Comparison of ENCODE assay signal across 8 cellular contexts in the genomic region with DNA sequence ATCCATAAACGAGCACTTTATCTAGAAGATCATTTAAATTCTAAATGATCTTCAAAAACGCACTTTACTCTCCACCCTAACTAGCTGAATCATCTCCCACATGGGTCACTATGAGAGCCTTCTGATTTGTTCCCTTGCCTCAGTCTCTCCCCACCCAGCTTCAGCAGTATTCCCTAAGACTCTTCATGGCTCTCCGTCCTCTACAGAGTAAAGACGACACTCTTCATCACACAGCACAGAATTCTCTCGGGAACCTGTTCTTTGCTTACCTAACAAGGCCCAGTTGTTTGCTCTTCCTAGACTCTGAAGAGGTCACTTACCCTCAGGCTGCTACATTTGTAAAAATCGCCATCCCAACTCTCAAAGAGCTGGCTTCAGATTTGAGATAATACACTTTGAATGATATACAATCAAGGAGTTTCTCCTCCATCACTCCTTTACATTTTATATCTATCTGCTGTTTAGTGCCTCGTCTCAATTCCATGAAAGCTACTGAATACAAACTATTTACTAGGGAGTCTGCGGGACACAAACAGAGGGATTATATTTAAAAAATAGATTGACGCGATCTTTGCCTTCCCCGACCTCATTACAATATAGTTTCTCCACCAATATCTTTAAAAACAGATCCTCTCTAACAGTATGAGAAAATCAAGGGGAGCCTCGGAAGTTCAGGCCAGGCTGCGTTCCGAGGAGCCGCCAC. TPM values are rescaled to one million over a fixed set of nuclear protein-coding genes. Genes with fewer than 3 reads are reported as not detected.
DNase-seq lines count a peak whose midpoint lies in the region; ATAC-seq, FAIRE-seq and TF ChIP-seq lines count a peak whose summit lies in the region.

No MANE protein-coding gene starts in this region.

- WGBS in A549 (ENCODE audit: missing lambda C conversion rate): 19% methylated on average over 15 of the region's 15 CpGs
- 20 to 24% (median 21%) methylated on average over 15 of the region's 15 CpGs for WGBS in adipose tissue, 3 donors
- 36% methylated on average over 15 of the region's 15 CpGs for WGBS in HepG2 (ENCODE audit: low lambda C conversion rate)
- WGBS in upper lobe of left lung, 2 donors: 20% methylated on average over 15 of the region's 15 CpGs

- H3K36me3 ChIP-seq in HCT116 (ENCODE audit: control insufficient read depth in 1 of 2, insufficient read depth in 2 of 2, low read length in 2 of 2) (0 out of 4 replicates have a peak, but pooled peaks cover 0 to 2% of the 10 kb centered on the region in 2 experiments), HepG2 (replicated peaks in 1 of 2; ENCODE audit: control insufficient read depth in 1 of 2, insufficient read depth in 2 of 2, low read length in 2 of 2) (peaks cover 2 to 18% of the 10 kb centered on the region in 2 experiments; a peak in 4 of 5 replicates), upper lobe of left lung (peaks cover 0 to 15% (median 0%) of the 10 kb centered on the region in 4 donors)

- no peak; a peak in 1 of 6 replicates for ATAC-seq in A549
- no peak for ATAC-seq in HCT116
- ATAC-seq in HepG2: 0 out of 3 replicates have a peak, but pooled peaks have one; percentile 13
- ATAC-seq in upper lobe of left lung (ENCODE audit: low FRiP score in 2 of 2): no peak
- ATAC-seq in GM21526 (IDR thresholded peaks at IDR 0.05; ENCODE audit: low FRiP score, unreplicated experiment): no peak

- RAD21 ChIA-PET in HCT116 (lab: Charles Lee; ENCODE audit: low non-redundant PET in 1 of 2, low total read pairs in 2 of 2, uncharacterized antibody in 2 of 2, unreplicated experiment in 2 of 2): no interaction called here

- BruUV-seq in HCT116 (replicated peaks; lab: Mats Ljungman, UMichigan) (TSS peak; percentile 98), HepG2 (replicated peaks; lab: Mats Ljungman, UMichigan) (TSS peak; percentile 91)

- no peak for FAIRE-seq in A549 (lab: Jason Lieb, UNC)
- FAIRE-seq in HepG2 (lab: Jason Lieb, UNC): no peak

- H4K20me1 ChIP-seq in HCT116 (ENCODE audit: insufficient read depth) (no peaks in the 10 kb centered on the region), HepG2 (ENCODE audit: insufficient read depth, low read length) (no peaks in the 10 kb centered on the region; the same call in 1 of the 2 replicates)

- peak overlapping the region; percentile 67 for H2AFZ ChIP-seq in HCT116 (ENCODE audit: low read depth, low read length, poor library complexity, severe bottlenecking)
- H2AFZ ChIP-seq in HepG2 (ENCODE audit: low read length): no peak overlapping the region

- in situ Hi-C loops in HepG2 (cut with HindIII; ENCODE audit: extremely low pct_ligation_motif_present, low pct_unique_long_range_greater_than_20kb): no loop called here

- TF ChIP-seq CTCF in A549 (IDR thresholded peaks at IDR 0.05): no peak
- TF ChIP-seq CTCF in HCT116 (IDR thresholded peaks at IDR 0.05 in 2 of 3, conservative IDR thresholded peaks at IDR 0.05 in 1 of 3; ENCODE audit: borderline replicate concordance in 1 of 3, insufficient read depth in 1 of 3, low read depth in 2 of 3, low read length in 2 of 3): no peak
- no peak for TF ChIP-seq CTCF in HepG2 (CRISPR knock-in tag; IDR thresholded peaks at IDR 0.05)
- TF ChIP-seq CTCF in upper lobe of left lung (IDR thresholded peaks at IDR 0.05): no peak

- H3K9me3 ChIP-seq in A549 (no peaks in the 10 kb centered on the region), HCT116 (ENCODE audit: control insufficient read depth in 1 of 2, insufficient read depth in 1 of 2, low read depth in 1 of 2, low read length in 2 of 2) (no peaks in the 10 kb centered on the region), HepG2 (ENCODE audit: low read length) (no peaks in the 10 kb centered on the region), upper lobe of left lung (no peaks in the 10 kb centered on the region)

- TF ChIP-seq RAD21 in A549 (conservative IDR thresholded peaks at IDR 0.05 in 1 of 2, IDR thresholded peaks at IDR 0.05 in 1 of 2) (no peak), HCT116 (IDR thresholded peaks at IDR 0.05; ENCODE audit: low read depth) (no peak), HepG2 (CRISPR knock-in tag; IDR thresholded peaks at IDR 0.05) (no peak)

- DNase-seq in A549 (ENCODE audit: low read depth in 1 of 2, low spot score in 1 of 2): no peak
- no peak for DNase-seq in HCT116 (ENCODE audit: low read depth, low spot score)
- peak; percentile 15 for DNase-seq in HepG2 (ENCODE audit: low spot score)
- no peak for DNase-seq in upper lobe of left lung
- no peak for DNase-seq in activated CD8-positive, alpha-beta memory T cell treated with anti-CD3 and anti-CD28 coated beads for 24 hours
- DNase-seq in GDM1 (lab: John Stamatoyannopoulos, UW): no peak

- peak overlapping the region; percentile 93 for H3K9ac ChIP-seq in HCT116 (ENCODE audit: low read length)
- H3K9ac ChIP-seq in HepG2 (ENCODE audit: insufficient read depth, low read depth, low read length): peak overlapping the region; percentile 99

- H3K4me1 ChIP-seq in A549: peaks cover 14% of the 10 kb centered on the region
- H3K4me1 ChIP-seq in HCT116 (ENCODE audit: control insufficient read depth in 1 of 2, insufficient read depth in 2 of 2, low read length in 2 of 2): peaks cover 9 to 19% of the 10 kb centered on the region in 2 experiments; a peak in 3 of 4 replicates
- H3K4me1 ChIP-seq in HepG2 (ENCODE audit: insufficient read depth, low read length): peaks cover 44% of the 10 kb centered on the region
- H3K4me1 ChIP-seq in upper lobe of left lung: peaks cover 13 to 33% (median 18%) of the 10 kb centered on the region in 4 donors

- CTCF ChIA-PET in A549 (lab: Yijun Ruan, JAX): interaction anchor here (0.7 to 7.5 kb wide), 10 partner anchors 12 to 560 kb away, joined by 3 to 43 read pairs (median 6); a partner anchor contains a TSS
- CTCF ChIA-PET in HCT116 (lab: Charles Lee): interaction anchor here (1.4 kb wide), 1 partner anchor 437 kb away, joined by 3 read pairs; no protein-coding TSS in a partner anchor
- CTCF ChIA-PET in HepG2 (lab: Yijun Ruan, JAX; ENCODE audit: low intra/inter-chr PET ratio, low total read pairs): no interaction called here

- H3K79me2 ChIP-seq in HCT116 (ENCODE audit: insufficient read depth, low read length): peaks cover 30% of the 10 kb centered on the region
- H3K79me2 ChIP-seq in HepG2 (ENCODE audit: insufficient read depth, low read length): peaks cover 32% of the 10 kb centered on the region

- H3K27ac ChIP-seq in A549 (peak overlapping the region; percentile 94 to 97), HCT116 (ENCODE audit: low read depth, low read length) (peak overlapping the region; percentile 87), adipose tissue (ENCODE audit: low read depth, low read length) (peak overlapping the region; percentile 31), HepG2 (ENCODE audit: extremely low read length, insufficient read depth, low read length) (peak overlapping the region; percentile 98), upper lobe of left lung (peak overlapping the region; percentile 94 to 99 (median 96))

- TF ChIP-seq EP300 in A549 (IDR thresholded peaks at IDR 0.05) (no peak), HepG2 (IDR thresholded peaks at IDR 0.05; ENCODE audit: low read depth in 2 of 2, low read length in 2 of 2) (no peak), HepG2 (CRISPR knock-in tag; IDR thresholded peaks at IDR 0.05; ENCODE audit: borderline replicate concordance) (no peak), upper lobe of left lung (IDR thresholded peaks at IDR 0.05) (no peak)

- peak overlapping the region; percentile 78 for H3K4me3 ChIP-seq in A549
- H3K4me3 ChIP-seq in HCT116 (replicated peaks in 1 of 2; ENCODE audit: low read depth in 1 of 2, low read length in 2 of 2): peak overlapping the region; percentile 68 to 80
- peak overlapping the region; percentile 73 to 87 (median 86) for H3K4me3 ChIP-seq in HepG2 (replicated peaks in 1 of 3; ENCODE audit: insufficient read depth in 1 of 3, low read depth in 2 of 3, low read length in 3 of 3)
- peak overlapping the region; percentile 63 to 99 (median 81) for H3K4me3 ChIP-seq in upper lobe of left lung

- H3K4me2 ChIP-seq in A549 (peak overlapping the region; percentile 91), HCT116 (ENCODE audit: low read length) (peak overlapping the region; percentile 90), HepG2 (ENCODE audit: low read depth, low read length) (peak overlapping the region; percentile 85)

- H3K27me3 ChIP-seq in HCT116 (ENCODE audit: insufficient read depth, low read length) (no peaks in the 10 kb centered on the region), HepG2 (ENCODE audit: control insufficient read depth in 1 of 2, insufficient read depth in 2 of 2, low read length in 2 of 2) (no peaks in the 10 kb centered on the region), upper lobe of left lung (no peaks in the 10 kb centered on the region)

- intact Hi-C loops in HCT116 (cut with micrococcal nuclease) (loop anchor here (5.0 kb wide), 2 partner anchors 138 to 262 kb away; a partner anchor contains a TSS), HepG2 (cut with micrococcal nuclease; ENCODE audit: unreplicated experiment) (loop anchor here (2.0 to 5.0 kb wide), 2 partner anchors 19 to 558 kb away; a partner anchor contains a TSS)

- POLR2A ChIA-PET in A549 (lab: Yijun Ruan, JAX) (interaction anchor here (0.5 to 3.3 kb wide), 11 partner anchors 10 to 560 kb away, joined by 3 to 20 read pairs (median 5); a partner anchor contains a TSS), HCT116 (lab: Charles Lee) (interaction anchor here (1.4 to 1.8 kb wide), 2 partner anchors 11 to 14 kb away, joined by 4 to 5 read pairs; no protein-coding TSS in a partner anchor), HepG2 (lab: Yijun Ruan, JAX) (interaction anchor here (1.0 to 3.2 kb wide), 5 partner anchors 16 to 110 kb away, joined by 3 to 14 read pairs (median 10); a partner anchor contains a TSS)

- TF ChIP-seq POLR2A in A549 (IDR thresholded peaks at IDR 0.05; ENCODE audit: low read length) (no peak), HCT116 (IDR thresholded peaks at IDR 0.05; ENCODE audit: borderline replicate concordance, extremely low read depth, insufficient read depth, insufficient read length) (no peak), HepG2 (IDR thresholded peaks at IDR 0.05; ENCODE audit: insufficient read depth in 1 of 2, low read depth in 2 of 2, low read length in 2 of 2) (no peak), upper lobe of left lung (IDR thresholded peaks at IDR 0.05) (no peak)

- H3K9me2 ChIP-seq in HCT116 (ENCODE audit: insufficient read depth): no peaks in the 10 kb centered on the region

RNA-seq across cellular contexts. Expression of a gene that starts 0.5 kb away (rescaled TPM):
- polyA plus RNA-seq in A549 (2011; rRNA removed) (56.8 and 63.4 TPM in 2 replicates), A549 (2017; fragmentation: RNase III; extraction: RNeasy Plus Mini Kit Qiagen cat#74134 plus additional on column Dnase treatment) (35.6 to 40.2 TPM (median 36.3 TPM) in 3 replicates), adipose tissue (10 to 100 TPM in 1 of 3 donors, 1 to 10 TPM in 2; 7.3 to 11.5 (median 8.0) TPM), HepG2 (2011; rRNA removed) (23.7 and 34.4 TPM in 2 replicates)
- polyA plus RNA-seq in A549 (2012; cell fraction: cytosol; rRNA removed): 52.4 and 57.2 TPM in 2 replicates
- 79.3 and 88.4 TPM in 2 replicates for polyA plus RNA-seq in A549 (2012; cell fraction: nucleus; rRNA removed)
- 115 and 134 TPM in 2 replicates for polyA minus RNA-seq in A549 (2011; rRNA and poly(A)+ RNA removed)
- total RNA-seq in HCT116 (2021; ENCODE audit: unreplicated experiment) (49.4 TPM), HepG2 (2016; rRNA removed; fragmentation: Illumina TruSeq; extraction: Trizol) (34.5 and 36.2 TPM in 2 replicates), upper lobe of left lung (10 to 100 TPM; 27.4 to 47.1 (median 29.9) TPM)
- polyA plus RNA-seq in HCT116 (2012): 26.2 and 28.8 TPM in 2 replicates
- total RNA-seq in HepG2 (2016; cell fraction: cytosol; rRNA removed; fragmentation: Illumina TruSeq; extraction: Trizol; ENCODE audit: low read depth): 10.9 and 13.1 TPM in 2 replicates
- total RNA-seq in HepG2 (2016; cell fraction: insoluble cytoplasmic fraction; rRNA removed; fragmentation: Illumina TruSeq; extraction: Trizol): 31.5 and 37.3 TPM in 2 replicates
- 11.5 and 12.7 TPM in 2 replicates for total RNA-seq in HepG2 (2016; cell fraction: membrane; rRNA removed; fragmentation: Illumina TruSeq; extraction: Trizol)
- total RNA-seq in HepG2 (2016; cell fraction: nucleus; rRNA removed; fragmentation: Illumina TruSeq; extraction: Trizol): 48.1 and 52.8 TPM in 2 replicates
- 23.0 and 25.2 TPM in 2 replicates for polyA plus RNA-seq in HepG2 (2011; cell fraction: cytosol; rRNA removed)
- 59.1 and 70.4 TPM in 2 replicates for polyA plus RNA-seq in HepG2 (2011; cell fraction: nucleus; rRNA removed)
- 15.1 and 16.4 TPM in 2 replicates for polyA plus RNA-seq in HepG2 (2012)
- polyA plus RNA-seq in HepG2 (2016; cell fraction: cytosol; fragmentation: Illumina TruSeq; extraction: Trizol; ENCODE audit: low read depth): 1.9 and 3.1 TPM in 2 replicates
- 29.2 and 30.6 TPM in 2 replicates for polyA plus RNA-seq in HepG2 (2016; cell fraction: insoluble cytoplasmic fraction; fragmentation: Illumina TruSeq; extraction: Trizol; ENCODE audit: low read depth)
- polyA plus RNA-seq in HepG2 (2016; cell fraction: membrane; fragmentation: Illumina TruSeq; extraction: Trizol; ENCODE audit: low read depth): 4.0 and 4.9 TPM in 2 replicates
- polyA plus RNA-seq in HepG2 (2016; cell fraction: nucleus; fragmentation: Illumina TruSeq; extraction: Trizol; ENCODE audit: insufficient read depth, low read depth): 33.0 and 38.6 TPM in 2 replicates
- 99.8 and 102 TPM in 2 replicates for polyA minus RNA-seq in HepG2 (2011; rRNA and poly(A)+ RNA removed; ENCODE audit: low replicate concordance)
- polyA minus RNA-seq in HepG2 (2011; cell fraction: cytosol; rRNA and poly(A)+ RNA removed): 35.2 and 41.3 TPM in 2 replicates
- 104 and 116 TPM in 2 replicates for polyA minus RNA-seq in HepG2 (2011; cell fraction: nucleus; rRNA and poly(A)+ RNA removed)

RNA-seq across cellular contexts. Expression of a gene that starts 18.5 kb away (rescaled TPM):
- polyA plus RNA-seq in A549 (2011; rRNA removed) (12.6 and 21.2 TPM in 2 replicates), A549 (2017; fragmentation: RNase III; extraction: RNeasy Plus Mini Kit Qiagen cat#74134 plus additional on column Dnase treatment) (18.4 to 20.0 TPM (median 19.9 TPM) in 3 replicates), adipose tissue (10 to 100 TPM in 1 of 3 donors, 1 to 10 TPM in 2; 5.0 to 10.6 (median 7.7) TPM), HepG2 (2011; rRNA removed) (4.7 and 6.1 TPM in 2 replicates)
- polyA plus RNA-seq in A549 (2012; cell fraction: cytosol; rRNA removed): 7.7 and 11.2 TPM in 2 replicates
- 4.8 and 5.2 TPM in 2 replicates for polyA plus RNA-seq in A549 (2012; cell fraction: nucleus; rRNA removed)
- polyA minus RNA-seq in A549 (2011; rRNA and poly(A)+ RNA removed): 7.1 and 7.7 TPM in 2 replicates
- total RNA-seq in HCT116 (2021; ENCODE audit: unreplicated experiment) (11.1 TPM), HepG2 (2016; rRNA removed; fragmentation: Illumina TruSeq; extraction: Trizol) (18.9 and 19.0 TPM in 2 replicates), upper lobe of left lung (10 to 100 TPM in 5 of 6 donors, 1 to 10 TPM in 1; 9.8 to 29.3 (median 14.1) TPM)
- 6.4 and 8.4 TPM in 2 replicates for polyA plus RNA-seq in HCT116 (2012)
- total RNA-seq in HepG2 (2016; cell fraction: cytosol; rRNA removed; fragmentation: Illumina TruSeq; extraction: Trizol; ENCODE audit: low read depth): 3.5 and 3.9 TPM in 2 replicates
- 17.2 and 18.6 TPM in 2 replicates for total RNA-seq in HepG2 (2016; cell fraction: insoluble cytoplasmic fraction; rRNA removed; fragmentation: Illumina TruSeq; extraction: Trizol)
- total RNA-seq in HepG2 (2016; cell fraction: membrane; rRNA removed; fragmentation: Illumina TruSeq; extraction: Trizol): 5.8 and 7.2 TPM in 2 replicates
- total RNA-seq in HepG2 (2016; cell fraction: nucleus; rRNA removed; fragmentation: Illumina TruSeq; extraction: Trizol): 18.9 and 21.8 TPM in 2 replicates
- 3.6 and 4.0 TPM in 2 replicates for polyA plus RNA-seq in HepG2 (2011; cell fraction: cytosol; rRNA removed)
- 4.6 and 5.1 TPM in 2 replicates for polyA plus RNA-seq in HepG2 (2011; cell fraction: nucleus; rRNA removed)
- 6.4 and 12.1 TPM in 2 replicates for polyA plus RNA-seq in HepG2 (2012)
- 0.97 and 1.7 TPM in 2 replicates for polyA plus RNA-seq in HepG2 (2016; cell fraction: cytosol; fragmentation: Illumina TruSeq; extraction: Trizol; ENCODE audit: low read depth)
- polyA plus RNA-seq in HepG2 (2016; cell fraction: insoluble cytoplasmic fraction; fragmentation: Illumina TruSeq; extraction: Trizol; ENCODE audit: low read depth): 18.0 and 20.9 TPM in 2 replicates
- polyA plus RNA-seq in HepG2 (2016; cell fraction: membrane; fragmentation: Illumina TruSeq; extraction: Trizol; ENCODE audit: low read depth): 2.2 and 2.7 TPM in 2 replicates
- 10.6 and 15.1 TPM in 2 replicates for polyA plus RNA-seq in HepG2 (2016; cell fraction: nucleus; fragmentation: Illumina TruSeq; extraction: Trizol; ENCODE audit: insufficient read depth, low read depth)
- polyA minus RNA-seq in HepG2 (2011; rRNA and poly(A)+ RNA removed; ENCODE audit: low replicate concordance): 2.3 and 3.0 TPM in 2 replicates
- polyA minus RNA-seq in HepG2 (2011; cell fraction: cytosol; rRNA and poly(A)+ RNA removed): 3.2 and 4.0 TPM in 2 replicates
- 29.1 and 30.5 TPM in 2 replicates for polyA minus RNA-seq in HepG2 (2011; cell fraction: nucleus; rRNA and poly(A)+ RNA removed)

RNA-seq across cellular contexts. Expression of a gene that starts 18.5 kb away (rescaled TPM):
- polyA plus RNA-seq in A549 (2011; rRNA removed) (1.9 and 3.1 TPM in 2 replicates), A549 (2017; fragmentation: RNase III; extraction: RNeasy Plus Mini Kit Qiagen cat#74134 plus additional on column Dnase treatment) (0.77 to 1.3 TPM (median 0.87 TPM) in 3 replicates), adipose tissue (1 to 10 TPM; 1.4 to 2.8 (median 1.5) TPM), HepG2 (2011; rRNA removed) (0.41 and 0.46 TPM in 2 replicates)
- 0.12 and 0.16 TPM in 2 replicates for polyA plus RNA-seq in A549 (2012; cell fraction: cytosol; rRNA removed)
- 0.10 and 0.20 TPM in 2 replicates for polyA plus RNA-seq in A549 (2012; cell fraction: nucleus; rRNA removed)
- 0.73 and 1.2 TPM in 2 replicates for polyA minus RNA-seq in A549 (2011; rRNA and poly(A)+ RNA removed)
- total RNA-seq in HCT116 (2021; ENCODE audit: unreplicated experiment) (1.1 TPM), HepG2 (2016; rRNA removed; fragmentation: Illumina TruSeq; extraction: Trizol) (1.1 and 1.4 TPM in 2 replicates), upper lobe of left lung (1 to 10 TPM in 4 of 6 donors, under 1 TPM in 2; 0.54 to 4.5 (median 1.7) TPM)
- polyA plus RNA-seq in HCT116 (2012): 1.1 TPM in 2 replicates
- total RNA-seq in HepG2 (2016; cell fraction: cytosol; rRNA removed; fragmentation: Illumina TruSeq; extraction: Trizol; ENCODE audit: low read depth): 1.2 and 1.5 TPM in 2 replicates
- total RNA-seq in HepG2 (2016; cell fraction: insoluble cytoplasmic fraction; rRNA removed; fragmentation: Illumina TruSeq; extraction: Trizol): 1.1 and 1.6 TPM in 2 replicates
- 0.90 and 1.1 TPM in 2 replicates for total RNA-seq in HepG2 (2016; cell fraction: membrane; rRNA removed; fragmentation: Illumina TruSeq; extraction: Trizol)
- 1.1 and 1.2 TPM in 2 replicates for total RNA-seq in HepG2 (2016; cell fraction: nucleus; rRNA removed; fragmentation: Illumina TruSeq; extraction: Trizol)
- 0.19 and 0.29 TPM in 2 replicates for polyA plus RNA-seq in HepG2 (2011; cell fraction: cytosol; rRNA removed)
- polyA plus RNA-seq in HepG2 (2011; cell fraction: nucleus; rRNA removed): 0.31 and 0.64 TPM in 2 replicates
- polyA plus RNA-seq in HepG2 (2012): 0.52 and 1.4 TPM in 2 replicates
- 0.50 and 0.62 TPM in 2 replicates for polyA plus RNA-seq in HepG2 (2016; cell fraction: cytosol; fragmentation: Illumina TruSeq; extraction: Trizol; ENCODE audit: low read depth)
- 1.4 and 1.8 TPM in 2 replicates for polyA plus RNA-seq in HepG2 (2016; cell fraction: insoluble cytoplasmic fraction; fragmentation: Illumina TruSeq; extraction: Trizol; ENCODE audit: low read depth)
- polyA plus RNA-seq in HepG2 (2016; cell fraction: membrane; fragmentation: Illumina TruSeq; extraction: Trizol; ENCODE audit: low read depth): 0.81 and 0.93 TPM in 2 replicates
- 0.77 and 0.94 TPM in 2 replicates for polyA plus RNA-seq in HepG2 (2016; cell fraction: nucleus; fragmentation: Illumina TruSeq; extraction: Trizol; ENCODE audit: insufficient read depth, low read depth)
- polyA minus RNA-seq in HepG2 (2011; rRNA and poly(A)+ RNA removed; ENCODE audit: low replicate concordance): 0.23 and 0.42 TPM in 2 replicates
- polyA minus RNA-seq in HepG2 (2011; cell fraction: cytosol; rRNA and poly(A)+ RNA removed): 0.35 and 1.6 TPM in 2 replicates
- 0.90 and 1.2 TPM in 2 replicates for polyA minus RNA-seq in HepG2 (2011; cell fraction: nucleus; rRNA and poly(A)+ RNA removed)

Comparison
In these comparisons a context has a peak if more than half of its experiments do, and no peak if none do; other contexts are left out.
1. H3K27ac ChIP-seq: peak in every context shown above with its lines; median percentile 98 in HepG2; 96 in upper lobe of left lung; 96 in A549; 87 in HCT116; 31 in adipose tissue.